ENCODE assay signal across 22 cellular contexts in genomic region chr5:171857537-171857936, GRCh38.
DNase-seq lines count a peak whose midpoint lies in the region; ATAC-seq lines count a peak whose summit lies in the region.
"Had no signal": no experiment of that assay in that cellular context is flagged by ENCODE, and none has a peak within 500 bp of the region (broad histone marks: within the 10 kb centered on the region; RNA-seq: fewer than 3 reads in every experiment).

No MANE protein-coding gene starts in this region.

- no peak overlapping the region for H3K4me3 Mint-ChIP-seq in T-helper 17 cell
- H3K4me3 Mint-ChIP-seq: activated CD8-positive, alpha-beta T cell treated with anti-CD3 and anti-CD28 coated beads, Interleukin-2, amount 10 ng/mL, durations not matched to agents 7 days and 5 days; CD14-positive monocyte; naive thymus-derived CD4-positive, alpha-beta T cell had no signal

- H3K36me3 Mint-ChIP-seq in T-helper 17 cell (ENCODE audit: low read depth), result no peaks in the 10 kb centered on the region

- no peaks in the 10 kb centered on the region for H3K27me3 Mint-ChIP-seq in T-helper 17 cell
- H3K27me3 Mint-ChIP-seq: naive thymus-derived CD4-positive, alpha-beta T cell had no signal

- peaks cover 19% of the 10 kb centered on the region for H3K4me1 Mint-ChIP-seq in T-helper 17 cell

- peak overlapping the region; percentile 32 for H3K27ac Mint-ChIP-seq in T-helper 17 cell
- H3K27ac Mint-ChIP-seq: activated CD8-positive, alpha-beta T cell treated with anti-CD3 and anti-CD28 coated beads, Interleukin-2, amount 10 ng/mL, durations not matched to agents 7 days and 5 days had no signal

- no peaks in the 10 kb centered on the region for H3K9me3 ChIP-seq in T-helper 17 cell (ENCODE audit: control insufficient read depth, low read length, poor library complexity, severe bottlenecking)
- H3K9me3 ChIP-seq: Peyer's patch, SJCRH30, transverse colon had no signal

- DNase-seq in T-helper 17 cell (no peak), cerebellum (ENCODE audit: low spot score) (peak; percentile 39), left kidney (ENCODE audit: low read depth, low spot score) (peak; percentile 59), retina (peak; percentile 80), OCI-M1 (lab: John Stamatoyannopoulos, UW) (no peak)
- DNase-seq: activated CD4-positive, CD25-positive, alpha-beta regulatory T cell treated with anti-CD3 and anti-CD28 coated beads, Interleukin-2, amount 50 U/mL, for 72 hours; activated CD8-positive, alpha-beta T cell treated with anti-CD3 and anti-CD28 coated beads, Interleukin-2, amount 10 ng/mL, durations not matched to agents 7 days and 5 days; activated T-cell treated with anti-CD3 and anti-CD28 coated beads for 4 hours; DMS153; KBM-7; MM.1S; naive thymus-derived CD4-positive, alpha-beta T cell; NCI-H1417; NCI-H2081 treated with DMSO at 0.1 percent for 48 hours; Peyer's patch; T-helper 1 cell; transverse colon had no signal

- no peak for ATAC-seq in T-helper 17 cell
- no peak for ATAC-seq in HG02852 (IDR thresholded peaks at IDR 0.05; ENCODE audit: unreplicated experiment)
- no peak for ATAC-seq in GM19455 (IDR thresholded peaks at IDR 0.05; ENCODE audit: unreplicated experiment)
- ATAC-seq: activated CD8-positive, alpha-beta T cell treated with anti-CD3 and anti-CD28 coated beads, Interleukin-2, amount 10 ng/mL, durations not matched to agents 7 days and 5 days; naive thymus-derived CD4-positive, alpha-beta T cell; sciatic nerve had no signal

Comparison
In these comparisons a context has a peak if more than half of its experiments do, and no peak if none do; other contexts are left out.
1. DNase-seq: peak in cerebellum (single experiment), left kidney (single experiment) and retina (single experiment); none in T-helper 17 cell (0 of 3) and OCI-M1 (single experiment).